34 cellular contexts compared by ENCODE assay signal in the genomic region with DNA sequence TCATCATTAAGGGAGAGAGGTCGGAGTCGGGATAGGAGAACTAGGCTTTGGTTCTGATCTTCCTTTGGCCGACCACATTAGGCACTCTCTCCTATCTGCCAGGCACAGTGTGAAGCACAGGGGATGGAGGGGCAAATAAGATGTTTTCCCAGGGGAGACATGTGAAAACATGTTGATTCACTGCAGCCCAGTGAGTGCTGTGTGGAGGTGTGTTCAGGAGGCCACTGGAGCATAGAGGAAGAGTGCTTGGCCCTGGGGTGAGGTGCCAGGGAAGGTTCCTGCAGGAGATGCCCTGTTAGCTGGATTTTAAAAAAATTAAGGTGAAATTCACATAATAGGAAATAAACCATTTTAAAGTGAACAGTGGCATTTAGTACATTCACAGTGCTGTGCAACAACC. TPM values are rescaled to one million over a fixed set of nuclear protein-coding genes. Genes with fewer than 3 reads are reported as not detected.
DNase-seq lines count a peak whose midpoint lies in the region; FAIRE-seq and TF ChIP-seq lines count a peak whose summit lies in the region.
"Had no signal": no experiment of that assay in that cellular context is flagged by ENCODE, and none has a peak within 500 bp of the region (broad histone marks: within the 10 kb centered on the region; RNA-seq: fewer than 3 reads in every experiment).

No MANE protein-coding gene starts in this region.

- dilution Hi-C loops in keratinocyte (cut with MboI; ENCODE audit: extremely low pct_ligation_motif_present, low sequenced_read_pairs): no loop called here

- H3K79me2 ChIP-seq in astrocyte (ENCODE audit: insufficient read depth, low read length) (peaks cover 13% of the 10 kb centered on the region), keratinocyte (ENCODE audit: control insufficient read depth, insufficient read depth, low read length) (peaks cover 3% of the 10 kb centered on the region)

- no peak for TF ChIP-seq POLR2A in spleen (IDR thresholded peaks at IDR 0.05)

- DNase-seq in NCI-H526 (lab: John Stamatoyannopoulos, UW): peak; percentile 36 to 49
- no peak for DNase-seq in NCI-H526 treated with DMSO at 0.1 percent for 48 hours (lab: John Stamatoyannopoulos, UW)
- DNase-seq in astrocyte (ENCODE audit: low read depth): no peak
- no peak for DNase-seq in keratinocyte (ENCODE audit: low read depth, low spot score)
- DNase-seq in stimulated activated CD8-positive, alpha-beta memory T cell treated with anti-CD3 and anti-CD28 coated beads, Interleukin-4, amount 100 ng/mL, for 48 hours: peak; percentile 17
- DNase-seq in NCI-H748 treated with DMSO at 0.1 percent for 48 hours (lab: John Stamatoyannopoulos, UW): no peak
- no peak for DNase-seq in spleen
- DNase-seq in superior temporal gyrus (ENCODE audit: extremely low spot score): no peak
- DNase-seq: 8988T; activated CD4-positive, alpha-beta T cell treated with anti-CD3 and anti-CD28 coated beads for 1 hour; activated CD8-positive, alpha-beta T cell treated with anti-CD3 and anti-CD28 coated beads for 36 hours; amniotic stem cell; Calu3; effector CD8-positive, alpha-beta T cell; glutamatergic neuron; midbrain; naive B cell; NCI-H2029; NCI-H2227 treated with DMSO at 0.1 percent for 48 hours; NCI-H69; Right ventricle myocardium superior; stimulated activated naive CD4-positive, alpha-beta T cell treated with Interleukin-2 at 50 U/mL for 16 hours; T-helper 2 cell; testis; uterus had no signal

- H3K4me3 Mint-ChIP-seq in astrocyte (ENCODE audit: unreplicated experiment): peak overlapping the region; percentile 23
- H3K4me3 Mint-ChIP-seq: activated CD8-positive, alpha-beta T cell treated with anti-CD3 and anti-CD28 coated beads for 36 hours; activated naive CD4-positive, alpha-beta T cell treated with anti-CD3 and anti-CD28 coated beads, Interleukin-2, amount 50 U/mL, for 24 hours; activated T-helper 17 cell treated with anti-CD3 and anti-CD28 coated beads, Interleukin-2, amount 50 U/mL, for 72 hours had no signal

- H3K4me2 ChIP-seq in astrocyte (ENCODE audit: low read length) (no peak overlapping the region), keratinocyte (ENCODE audit: control insufficient read depth, extremely low read depth, insufficient read depth, low read depth, low read length) (no peak overlapping the region)

- H2AFZ ChIP-seq in astrocyte (ENCODE audit: low read depth, low read length) (no peak overlapping the region), keratinocyte (ENCODE audit: control insufficient read depth, low read length) (peak overlapping the region; percentile 25)

- H3K36me3 ChIP-seq in astrocyte (ENCODE audit: insufficient read depth, low read length) (no peaks in the 10 kb centered on the region), keratinocyte (ENCODE audit: control insufficient read depth in 2 of 2, extremely low read depth in 1 of 2, insufficient read depth in 2 of 2, low read length in 2 of 2) (no peaks in the 10 kb centered on the region), spleen (no peaks in the 10 kb centered on the region)
- H3K36me3 ChIP-seq: uterus had no signal

- H3K27ac Mint-ChIP-seq in astrocyte (ENCODE audit: unreplicated experiment): no peak overlapping the region
- H3K27ac Mint-ChIP-seq: activated CD8-positive, alpha-beta T cell treated with anti-CD3 and anti-CD28 coated beads for 36 hours; activated naive CD4-positive, alpha-beta T cell treated with anti-CD3 and anti-CD28 coated beads, Interleukin-2, amount 50 U/mL, for 24 hours; activated T-helper 17 cell treated with anti-CD3 and anti-CD28 coated beads, Interleukin-2, amount 50 U/mL, for 72 hours had no signal

- H3K36me3 Mint-ChIP-seq in astrocyte (ENCODE audit: low read depth, unreplicated experiment): peaks cover 2% of the 10 kb centered on the region
- H3K36me3 Mint-ChIP-seq: activated naive CD4-positive, alpha-beta T cell treated with anti-CD3 and anti-CD28 coated beads, Interleukin-2, amount 50 U/mL, for 24 hours; naive B cell had no signal

- H3K27me3 ChIP-seq in astrocyte (ENCODE audit: insufficient read depth, low read length): no peaks in the 10 kb centered on the region
- no peaks in the 10 kb centered on the region for H3K27me3 ChIP-seq in keratinocyte (ENCODE audit: control insufficient read depth, extremely low read depth, insufficient read depth, low read length)
- peaks cover 0 to 31% (median 14%) of the 10 kb centered on the region in 7 donors for H3K27me3 ChIP-seq in spleen (replicated peaks in 1 of 7)
- H3K27me3 ChIP-seq: testis, uterus had no signal

- no peaks in the 10 kb centered on the region for H3K27me3 Mint-ChIP-seq in astrocyte (ENCODE audit: low read depth, unreplicated experiment)
- H3K27me3 Mint-ChIP-seq: naive B cell had no signal

- intact Hi-C loops in spleen (cut with DNase I; ENCODE audit: low total_unique reads): no loop called here

- peaks cover 21% of the 10 kb centered on the region for H4K20me1 ChIP-seq in astrocyte (ENCODE audit: insufficient read depth, low read length)
- no peaks in the 10 kb centered on the region for H4K20me1 ChIP-seq in keratinocyte (ENCODE audit: control insufficient read depth, extremely low read depth, insufficient read depth, low read length)

- no peaks in the 10 kb centered on the region for H3K9me3 Mint-ChIP-seq in astrocyte (ENCODE audit: unreplicated experiment)
- H3K9me3 Mint-ChIP-seq: activated CD8-positive, alpha-beta T cell treated with anti-CD3 and anti-CD28 coated beads for 36 hours; activated naive CD4-positive, alpha-beta T cell treated with anti-CD3 and anti-CD28 coated beads, Interleukin-2, amount 50 U/mL, for 24 hours; activated T-helper 17 cell treated with anti-CD3 and anti-CD28 coated beads, Interleukin-2, amount 50 U/mL, for 72 hours; naive B cell had no signal

- no peak for FAIRE-seq in astrocyte (lab: Jason Lieb, UNC)
- FAIRE-seq in keratinocyte (lab: Jason Lieb, UNC): peak; percentile 52
- FAIRE-seq: bronchial epithelial cell, HTR-8/SVneo, K562 had no signal

- H3K4me1 ChIP-seq in astrocyte (ENCODE audit: insufficient read depth, low read length) (peaks cover 24% of the 10 kb centered on the region), keratinocyte (ENCODE audit: control insufficient read depth, extremely low read depth, insufficient read depth, low read length) (peaks cover 73% of the 10 kb centered on the region), spleen (peaks cover 0 to 32% (median 22%) of the 10 kb centered on the region in 6 donors)
- H3K4me1 ChIP-seq: uterus had no signal

- H3K9me1 ChIP-seq in keratinocyte (ENCODE audit: control insufficient read depth, extremely low read depth, insufficient read depth, low read length): peaks cover 2% of the 10 kb centered on the region

- H3K4me1 Mint-ChIP-seq in astrocyte (ENCODE audit: low read depth, unreplicated experiment): peaks cover 56% of the 10 kb centered on the region

- H3K27ac ChIP-seq in astrocyte (ENCODE audit: low read depth, low read length): no peak overlapping the region
- no peak overlapping the region for H3K27ac ChIP-seq in keratinocyte (ENCODE audit: control insufficient read depth, insufficient read depth, low read length)
- no peak overlapping the region for H3K27ac ChIP-seq in spleen
- H3K27ac ChIP-seq: testis, uterus had no signal

- WGBS in spleen, 5 donors: 83 to 97% (median 93%) methylated on average over 3 of the region's 3 CpGs

- H3K9me3 ChIP-seq in astrocyte (ENCODE audit: insufficient read depth, low read depth, low read length) (no peaks in the 10 kb centered on the region), keratinocyte (ENCODE audit: control insufficient read depth, low read depth, low read length) (no peaks in the 10 kb centered on the region), spleen (no peaks in the 10 kb centered on the region)
- H3K9me3 ChIP-seq: testis, uterus had no signal

- no peak overlapping the region for H3K9ac ChIP-seq in astrocyte (ENCODE audit: low read length)
- no peak overlapping the region for H3K9ac ChIP-seq in keratinocyte (ENCODE audit: control insufficient read depth, extremely low read depth, insufficient read depth, low read length)

- no peak overlapping the region for H3K4me3 ChIP-seq in astrocyte (ENCODE audit: insufficient read depth, low read depth, low read length)
- H3K4me3 ChIP-seq in keratinocyte (ENCODE audit: control insufficient read depth in 2 of 3, extremely low read depth in 1 of 3, insufficient read depth in 2 of 3, low read depth in 1 of 3, low read length in 3 of 3): no peak overlapping the region
- no peak overlapping the region for H3K4me3 ChIP-seq in spleen
- H3K4me3 ChIP-seq: K562, testis, uterus had no signal

- TF ChIP-seq CTCF in astrocyte (IDR thresholded peaks at IDR 0.05; ENCODE audit: insufficient read depth, low read depth, low read length): no peak
- no peak for TF ChIP-seq CTCF in keratinocyte (optimal IDR thresholded peaks at IDR 0.05 in 1 of 3, IDR thresholded peaks at IDR 0.05 in 1 of 3, conservative IDR thresholded peaks at IDR 0.05 in 1 of 3; ENCODE audit: extremely low read depth in 1 of 3, insufficient read depth in 2 of 3, low read length in 3 of 3)
- TF ChIP-seq CTCF in spleen (IDR thresholded peaks at IDR 0.05 in 8 of 11, conservative IDR thresholded peaks at IDR 0.05 in 3 of 11): no peak

RNA-seq across cellular contexts. Expression of gene VANGL2, which starts 3.7 kb away (rescaled TPM):
- total RNA-seq in astrocyte: 25.5 and 26.1 TPM in 2 replicates
- 10.9 to 17.6 TPM (median 11.4 TPM) in 3 replicates for polyA plus RNA-seq in keratinocyte
- 2.7 TPM for polyA plus RNA-seq in keratinocyte (2011; ENCODE audit: low read depth)
- 8.4 and 8.7 TPM in 2 replicates for polyA plus RNA-seq in keratinocyte (2011; cell fraction: cytosol; rRNA removed)
- 32.2 and 38.0 TPM in 2 replicates for polyA plus RNA-seq in keratinocyte (2011; cell fraction: nucleus; rRNA removed)
- 6.7 and 11.3 TPM in 2 replicates for polyA plus RNA-seq in keratinocyte (2012; ENCODE audit: low replicate concordance)
- 11.8 to 19.0 TPM (median 16.6 TPM) in 3 replicates for polyA minus RNA-seq in keratinocyte
- polyA minus RNA-seq in keratinocyte (2011; cell fraction: cytosol; rRNA and poly(A)+ RNA removed): 7.1 TPM
- 9.5 and 14.1 TPM in 2 replicates for polyA minus RNA-seq in keratinocyte (2011; cell fraction: nucleus; rRNA and poly(A)+ RNA removed)
- total RNA-seq in spleen: 1 to 10 TPM; 1.7 to 7.7 (median 3.4) TPM
- polyA plus RNA-seq in spleen: 1 to 10 TPM in 1 of 3 donors, under 1 TPM in 2; 0.65 to 1.3 (median 0.94) TPM
- total RNA-seq: activated T-helper 17 cell treated with anti-CD3 and anti-CD28 coated beads, Interleukin-2, amount 50 U/mL, for 72 hours; fibroblast of villous mesenchyme had no signal

RNA-seq across cellular contexts. Expression of gene NHLH1, which starts 37.2 kb away (rescaled TPM):
- total RNA-seq in astrocyte (0.55 and 0.70 TPM in 2 replicates), spleen (under 1 TPM in 6 of 7 donors, not detected in 1; 0.23 to 0.56 (median 0.33) TPM)
- polyA plus RNA-seq in keratinocyte (0.10 to 0.17 TPM (median 0.13 TPM) in 3 replicates), spleen (under 1 TPM; 0.08 to 0.22 (median 0.17) TPM)
- polyA plus RNA-seq in keratinocyte (2011; ENCODE audit: low read depth): not detected
- 0.03 and 0.11 TPM in 2 replicates for polyA plus RNA-seq in keratinocyte (2011; cell fraction: cytosol; rRNA removed)
- polyA plus RNA-seq in keratinocyte (2011; cell fraction: nucleus; rRNA removed): 0.53 and 0.62 TPM in 2 replicates
- 0.03 and 0.27 TPM in 2 replicates for polyA plus RNA-seq in keratinocyte (2012; ENCODE audit: low replicate concordance)
- 0.07 to 0.22 TPM (median 0.16 TPM) in 3 replicates for polyA minus RNA-seq in keratinocyte
- polyA minus RNA-seq in keratinocyte (2011; cell fraction: cytosol; rRNA and poly(A)+ RNA removed): not detected
- 0.23 TPM in 1 of 2 replicates, not detected in the other for polyA minus RNA-seq in keratinocyte (2011; cell fraction: nucleus; rRNA and poly(A)+ RNA removed)
- total RNA-seq: bronchial epithelial cell, fibroblast of villous mesenchyme, M059J, Right ventricle myocardium superior, skeletal muscle tissue, uterus had no signal
- polyA plus RNA-seq: liver had no signal

Comparison
In these comparisons a context has a peak if more than half of its experiments do, and no peak if none do; other contexts are left out.
1. DNase-seq: peak in NCI-H526 (2 of 2) and stimulated activated CD8-positive, alpha-beta memory T cell treated with anti-CD3 and anti-CD28 coated beads, Interleukin-4, amount 100 ng/mL, for 48 hours (single experiment); none in NCI-H526 treated with DMSO at 0.1 percent for 48 hours (single experiment), astrocyte (single experiment), keratinocyte (single experiment), NCI-H748 treated with DMSO at 0.1 percent for 48 hours (single experiment), spleen (single experiment) and superior temporal gyrus (single experiment).